31 cellular contexts compared by ENCODE assay signal in the genomic region with DNA sequence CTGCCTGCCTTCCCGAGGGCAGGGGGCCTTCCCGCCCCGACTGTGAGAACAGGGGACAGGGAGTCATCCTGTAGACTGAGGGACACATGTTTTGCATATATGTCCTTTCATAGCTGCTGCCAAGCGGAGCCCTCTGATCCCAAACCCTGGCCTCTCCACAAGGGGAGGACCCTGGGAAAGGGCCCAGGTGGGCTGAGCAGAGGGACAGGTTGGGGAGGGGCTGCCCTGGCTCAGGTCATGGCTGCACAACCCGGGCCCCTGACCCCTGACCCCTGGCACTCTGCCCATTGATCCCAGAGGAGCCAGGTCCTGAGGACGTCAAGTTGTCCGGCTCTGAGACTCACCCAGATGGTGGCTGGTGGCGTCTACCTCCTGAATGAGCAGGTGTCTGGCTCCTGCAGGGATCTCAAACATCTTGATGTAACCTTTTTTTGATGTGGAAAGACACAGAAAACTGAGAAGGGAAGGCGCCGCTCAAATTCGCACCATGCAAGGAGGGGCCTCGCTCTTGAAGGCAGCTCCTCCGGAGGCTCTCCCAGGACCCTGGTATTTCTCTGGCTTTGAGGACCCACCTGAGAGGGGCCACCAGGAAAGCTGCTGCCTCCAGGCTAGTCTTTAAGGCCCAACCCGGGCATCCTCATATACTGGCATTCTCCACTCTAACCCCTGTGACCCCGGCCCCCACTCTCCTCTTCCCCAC.
"Had no signal": no experiment of that assay in that cellular context is flagged by ENCODE, and none has a peak within 500 bp of the region (broad histone marks: within the 10 kb centered on the region; RNA-seq: fewer than 3 reads in every experiment).

No MANE protein-coding gene starts in this region.

- ATAC-seq: gastroesophageal sphincter, mucosa of descending colon had no signal

- H3K27me3 Mint-ChIP-seq: activated CD4-positive, alpha-beta memory T cell treated with anti-CD3 and anti-CD28 coated beads for 36 hours; activated CD4-positive, alpha-beta T cell treated with anti-CD3 and anti-CD28 coated beads, Interleukin-2, amount 10 ng/mL, durations not matched to agents 24 days and 14 days; dendritic cell treated with granulocyte-macrophage colony-stimulating factor and Interleukin-4, amounts not matched to agents 40 ng/mL and 50 ng/mL, for 4 days had no signal

- H3K27ac Mint-ChIP-seq: activated CD4-positive, alpha-beta memory T cell treated with anti-CD3 and anti-CD28 coated beads for 36 hours; activated CD4-positive, alpha-beta T cell treated with anti-CD3 and anti-CD28 coated beads, Interleukin-2, amount 10 ng/mL, durations not matched to agents 24 days and 14 days; activated T-helper 1 cell treated with anti-CD3 and anti-CD28 coated beads, Interleukin-12 subunit alpha, Interleukin-12 subunit beta, Interleukin-2, Interleukin-4 antibody, amounts not matched to agents 30 ng/mL and 10 ng/mL and 1 ng/mL, durations not matched to agents 14 hours and 24 hours and 36 hours; dendritic cell treated with granulocyte-macrophage colony-stimulating factor and Interleukin-4, amounts not matched to agents 40 ng/mL and 50 ng/mL, for 4 days; nephron; T-helper 1 cell treated with Interleukin-12 subunit alpha and Interleukin-12 subunit beta and Interleukin-4 antibody, amounts not matched to agents 30 μg/mL and 1 μg/mL, for 36 hours had no signal

- H3K4me3 ChIP-seq: gastroesophageal sphincter, left ventricle myocardium inferior, mucosa of descending colon, ovary, prostate gland, thoracic aorta had no signal

- H3K4me2 ChIP-seq: SK-N-SH had no signal

- DNase-seq: activated CD4-positive, alpha-beta memory T cell treated with anti-CD3 and anti-CD28 coated beads for 36 hours; activated CD4-positive, alpha-beta T cell treated with anti-CD3 and anti-CD28 coated beads, Interleukin-2, amount 10 ng/mL, durations not matched to agents 24 days and 14 days; activated CD4-positive, CD25-positive, alpha-beta regulatory T cell treated with anti-CD3 and anti-CD28 coated beads, Interleukin-2, amount 50 U/mL, for 72 hours; activated CD8-positive, alpha-beta memory T cell treated with anti-CD3 and anti-CD28 coated beads, Interleukin-2, amount 50 U/mL, for 4 hours; activated gamma-delta T cell treated with Interleukin-2 at 50 U/mL for 16 hours; activated naive CD4-positive, alpha-beta T cell treated with anti-CD3 and anti-CD28 coated beads, Interleukin-2, amount 50 U/mL, for 16 hours; activated T-cell treated with anti-CD3 and anti-CD28 coated beads, Interleukin-2, amount 50 U/mL, for 1 hour; amniotic stem cell; brain microvascular endothelial cell; caudate nucleus; effector CD4-positive, alpha-beta T cell; hippocampal formation; immature natural killer cell; kidney glomerular epithelial cell; left ventricle myocardium inferior; retina; SK-N-SH; stimulated activated naive CD4-positive, alpha-beta T cell treated with Interleukin-2 at 50 U/mL for 16 hours; SW 1271; T1000; WERI-Rb-1 had no signal

- H3K4me1 Mint-ChIP-seq: activated CD4-positive, alpha-beta T cell treated with anti-CD3 and anti-CD28 coated beads, Interleukin-2, amount 10 ng/mL, durations not matched to agents 24 days and 14 days; immature natural killer cell had no signal

- H3K9me3 ChIP-seq: gastroesophageal sphincter, left ventricle myocardium inferior, mucosa of descending colon, neutrophil, ovary, prostate gland, SK-N-SH, thoracic aorta had no signal

- H3K9me3 Mint-ChIP-seq: activated CD4-positive, alpha-beta memory T cell treated with anti-CD3 and anti-CD28 coated beads for 36 hours had no signal

- H3K27ac ChIP-seq: brain microvascular endothelial cell, gastroesophageal sphincter, left ventricle myocardium inferior, neutrophil, ovary, prostate gland, thoracic aorta, WERI-Rb-1 had no signal

- H3K4me1 ChIP-seq: gastroesophageal sphincter, left ventricle myocardium inferior, prostate gland had no signal

- H3K36me3 ChIP-seq: left ventricle myocardium inferior, neutrophil, ovary, prostate gland, thoracic aorta, WERI-Rb-1 had no signal

- H3K4me3 Mint-ChIP-seq: activated CD4-positive, alpha-beta memory T cell treated with anti-CD3 and anti-CD28 coated beads for 36 hours; activated CD4-positive, alpha-beta T cell treated with anti-CD3 and anti-CD28 coated beads, Interleukin-2, amount 10 ng/mL, durations not matched to agents 24 days and 14 days; activated T-helper 1 cell treated with anti-CD3 and anti-CD28 coated beads, Interleukin-12 subunit alpha, Interleukin-12 subunit beta, Interleukin-2, Interleukin-4 antibody, amounts not matched to agents 30 ng/mL and 10 ng/mL and 1 ng/mL, durations not matched to agents 14 hours and 24 hours and 36 hours; dendritic cell treated with granulocyte-macrophage colony-stimulating factor and Interleukin-4, amounts not matched to agents 40 ng/mL and 50 ng/mL, for 4 days; immature natural killer cell; nephron; T-helper 1 cell treated with Interleukin-12 subunit alpha and Interleukin-12 subunit beta and Interleukin-4 antibody, amounts not matched to agents 30 μg/mL and 1 μg/mL, for 36 hours had no signal

- H3K36me3 Mint-ChIP-seq: activated CD4-positive, alpha-beta memory T cell treated with anti-CD3 and anti-CD28 coated beads for 36 hours; immature natural killer cell had no signal

- H3K27me3 ChIP-seq: brain microvascular endothelial cell, gastroesophageal sphincter, neutrophil, ovary had no signal
